8 cellular contexts compared by ENCODE assay signal in the genomic region with DNA sequence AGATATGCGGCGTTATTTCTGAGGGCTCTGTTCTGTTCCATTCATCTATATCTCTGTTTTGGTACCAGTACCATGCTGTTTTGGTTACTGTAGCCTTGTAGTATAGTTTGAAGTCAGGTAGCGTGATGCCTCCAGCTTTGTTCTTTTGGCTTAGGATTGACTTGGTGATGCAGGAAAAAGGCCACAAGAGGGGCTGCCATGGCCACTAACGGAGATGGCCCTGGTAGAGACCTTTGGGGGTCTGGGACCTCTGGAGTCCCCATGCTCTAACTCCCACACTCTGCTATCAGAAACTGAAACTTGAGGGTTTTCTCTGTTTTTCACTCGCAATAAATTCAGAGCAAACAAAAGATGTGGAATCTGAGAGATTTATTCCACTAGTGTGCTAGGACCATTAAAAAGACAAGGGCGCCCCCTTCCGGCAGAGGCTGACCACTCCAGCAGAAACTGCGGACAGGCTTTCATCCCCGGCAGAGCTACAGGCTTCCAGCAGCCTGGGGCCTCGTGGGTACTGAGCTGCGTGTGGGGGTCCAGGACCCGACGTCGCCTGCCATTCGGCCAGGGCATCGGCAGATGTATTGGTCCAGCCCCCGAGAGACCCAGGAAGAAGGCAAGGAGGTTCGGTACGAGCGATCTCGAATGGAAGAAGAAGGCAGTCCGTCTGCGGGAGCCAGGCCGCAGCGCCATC.
DNase-seq lines count a peak whose midpoint lies in the region; FAIRE-seq and TF ChIP-seq lines count a peak whose summit lies in the region.
"Not testable (repeated sequence)": the region's sequence is repeated elsewhere in the genome, so short reads cannot be mapped to it uniquely, and the experiment has no call there.

No MANE protein-coding gene starts in this region.

- BruUV-seq in endothelial cell of umbilical vein (replicated peaks; lab: Mats Ljungman, UMichigan): not testable (repeated sequence)

- peak; percentile 50 for DNase-seq in H7
- DNase-seq in Peyer's patch: peak in 2 of 3 donors; percentile 46 to 47
- DNase-seq in activated T-cell treated with anti-CD3 and anti-CD28 coated beads, Interleukin-2, amount 50 U/mL, for 48 hours: peak; percentile 34 to 41
- peak; percentile 60 for DNase-seq in endothelial cell of umbilical vein (ENCODE audit: low read depth, low spot score)
- peak; percentile 22 for DNase-seq in kidney tubule cell (ENCODE audit: low spot score)
- peak; percentile 0 for DNase-seq in stimulated activated CD4-positive, alpha-beta T cell treated with anti-CD3 and anti-CD28 coated beads, Interleukin-12 subunit alpha, Interleukin-12 subunit beta, amount 100 ng/mL, for 4 hours

- dilution Hi-C loops in endothelial cell of umbilical vein (cut with MboI; ENCODE audit: extremely low pct_ligation_motif_present, low sequenced_read_pairs): not testable (repeated sequence)

- H2AFZ ChIP-seq in Loucy (ENCODE audit: low read length); endothelial cell of umbilical vein (ENCODE audit: low read depth, low read length): not testable (repeated sequence)

- H3K27ac ChIP-seq in C4-2B; Peyer's patch; endothelial cell of umbilical vein (ENCODE audit: insufficient read depth, low read depth, low read length): not testable (repeated sequence)

- peak; percentile 76 for TF ChIP-seq CTCF in C4-2B (conservative IDR thresholded peaks at IDR 0.05)
- peak; percentile 61 for TF ChIP-seq CTCF in Loucy (conservative IDR thresholded peaks at IDR 0.05; ENCODE audit: low read length)
- TF ChIP-seq CTCF in Peyer's patch (IDR thresholded peaks at IDR 0.05): not testable (repeated sequence)
- TF ChIP-seq CTCF in endothelial cell of umbilical vein (IDR thresholded peaks at IDR 0.05; ENCODE audit: extremely low read depth in 1 of 2, insufficient read depth in 1 of 2, low read depth in 1 of 2, low read length in 2 of 2): peak; percentile 73 to 74

- H4K20me1 ChIP-seq in Loucy (ENCODE audit: insufficient read depth, low read length, poor library complexity, severe bottlenecking); endothelial cell of umbilical vein (replicated peaks; ENCODE audit: control insufficient read depth, extremely low read depth, insufficient read depth, low read length): not testable (repeated sequence)

- not testable (repeated sequence) for H3K9me1 ChIP-seq in endothelial cell of umbilical vein (replicated peaks; ENCODE audit: control insufficient read depth, extremely low read depth, insufficient read depth, low read length)

- not testable (repeated sequence) for H3K36me3 ChIP-seq in H7 (replicated peaks; ENCODE audit: control insufficient read depth, insufficient read depth, low read length); Loucy (ENCODE audit: insufficient read depth, low read length); Peyer's patch; endothelial cell of umbilical vein (ENCODE audit: control insufficient read depth in 2 of 2, extremely low read depth in 1 of 2, insufficient read depth in 2 of 2, low read length in 2 of 2)

- FAIRE-seq in endothelial cell of umbilical vein (lab: Jason Lieb, UNC): peak; percentile 58

- H3K79me2 ChIP-seq in Loucy (ENCODE audit: insufficient read depth, low read length); endothelial cell of umbilical vein (ENCODE audit: control insufficient read depth, insufficient read depth, low read length): not testable (repeated sequence)

- TF ChIP-seq POLR2A in Peyer's patch (IDR thresholded peaks at IDR 0.05); endothelial cell of umbilical vein (IDR thresholded peaks at IDR 0.05; ENCODE audit: low read depth, low read length): not testable (repeated sequence)

- not testable (repeated sequence) for H3K4me3 ChIP-seq in H7 (ENCODE audit: insufficient read depth, low read depth, low read length); Loucy (ENCODE audit: low read length, poor library complexity, severe bottlenecking); Peyer's patch; endothelial cell of umbilical vein (replicated peaks in 1 of 3; ENCODE audit: insufficient read depth in 1 of 3, low read depth in 1 of 3, low read length in 3 of 3)

- H3K4me1 ChIP-seq in Loucy (ENCODE audit: insufficient read depth, low read length, poor library complexity, severe bottlenecking); Peyer's patch; endothelial cell of umbilical vein (ENCODE audit: control insufficient read depth, extremely low read depth, insufficient read depth, low read length): not testable (repeated sequence)

- not testable (repeated sequence) for H3K9me2 ChIP-seq in Loucy (replicated peaks; ENCODE audit: low read depth, low read length)

- not testable (repeated sequence) for H3K27me3 ChIP-seq in H7 (ENCODE audit: control insufficient read depth, insufficient read depth, low read length); Loucy (ENCODE audit: insufficient read depth, low read length, poor library complexity, severe bottlenecking); Peyer's patch; endothelial cell of umbilical vein (ENCODE audit: control insufficient read depth in 2 of 2, insufficient read depth in 2 of 2, low read length in 2 of 2)

- H3K9ac ChIP-seq in Loucy (ENCODE audit: low read depth, low read length, poor library complexity, severe bottlenecking); endothelial cell of umbilical vein (replicated peaks; ENCODE audit: extremely low read depth, insufficient read depth, low read length): not testable (repeated sequence)

- not testable (repeated sequence) for H3K4me2 ChIP-seq in Loucy (ENCODE audit: low read depth, low read length, poor library complexity, severe bottlenecking); endothelial cell of umbilical vein (ENCODE audit: insufficient read depth, low read length)

- POLR2A ChIA-PET in endothelial cell of umbilical vein (lab: Charles Lee): not testable (repeated sequence)

- CTCF ChIA-PET in endothelial cell of umbilical vein (lab: Charles Lee): interaction anchor here (0.6 to 3.9 kb wide), 41 partner anchors 12 to 1704 kb away, joined by 3 to 117 read pairs (median 4); no protein-coding TSS in a partner anchor

- H3F3A ChIP-seq in Loucy (ENCODE audit: low read depth): not testable (repeated sequence)

- H3K9me3 ChIP-seq in Loucy (ENCODE audit: insufficient read depth, low read depth, low read length); Peyer's patch; endothelial cell of umbilical vein (replicated peaks; ENCODE audit: control insufficient read depth, insufficient read depth, low read length): not testable (repeated sequence)

- intact Hi-C loops in endothelial cell of umbilical vein (cut with micrococcal nuclease): loop anchor here (1.0 to 10.0 kb wide), 6 partner anchors 97 to 1702 kb away; no protein-coding TSS in a partner anchor

Comparison
In these comparisons a context has a peak if more than half of its experiments do, and no peak if none do; other contexts are left out.
1. DNase-seq: peak in every context shown above with its lines; median percentile 60 in endothelial cell of umbilical vein; 50 in H7; 46 in Peyer's patch; 38 in activated T-cell treated with anti-CD3 and anti-CD28 coated beads, Interleukin-2, amount 50 U/mL, for 48 hours; 22 in kidney tubule cell; 0 in stimulated activated CD4-positive, alpha-beta T cell treated with anti-CD3 and anti-CD28 coated beads, Interleukin-12 subunit alpha, Interleukin-12 subunit beta, amount 100 ng/mL, for 4 hours.